ENCODE assay signal across 28 cellular contexts in genomic region chr10:58608826-58609225, GRCh38.
"Had no signal": no experiment of that assay in that cellular context is flagged by ENCODE, and none has a peak within 500 bp of the region (broad histone marks: within the 10 kb centered on the region; RNA-seq: fewer than 3 reads in every experiment).

No MANE protein-coding gene starts in this region.

- H3K4me3 ChIP-seq: esophagus muscularis mucosa, left ventricle myocardium inferior, lung, mucosa of descending colon, pancreas, prostate gland, suprapubic skin, tibial artery had no signal

- H3K27ac ChIP-seq: brain microvascular endothelial cell, esophagus muscularis mucosa, left ventricle myocardium inferior, neutrophil, pancreas, prostate gland, suprapubic skin, tibial artery, WERI-Rb-1 had no signal

- H3K36me3 ChIP-seq: brain microvascular endothelial cell, esophagus muscularis mucosa, left ventricle myocardium inferior, neutrophil, pancreas, prostate gland, suprapubic skin, tibial artery, WERI-Rb-1 had no signal

- H3K9me3 ChIP-seq: esophagus muscularis mucosa, mucosa of descending colon, neutrophil, pancreas, prostate gland, suprapubic skin, tibial artery had no signal

- H3K4me1 Mint-ChIP-seq: activated naive CD8-positive, alpha-beta T cell treated with anti-CD3 and anti-CD28 coated beads, Interleukin-2, amount 10 ng/mL, durations not matched to agents 7 days and 5 days; nephron progenitor cell; T-helper 17 cell had no signal

- H3K4me3 Mint-ChIP-seq: activated naive CD4-positive, alpha-beta T cell treated with anti-CD3 and anti-CD28 coated beads for 36 hours; activated naive CD8-positive, alpha-beta T cell treated with anti-CD3 and anti-CD28 coated beads, Interleukin-2, amount 10 ng/mL, durations not matched to agents 7 days and 5 days; activated T-helper 1 cell treated with anti-CD3 and anti-CD28 coated beads, Interleukin-12 subunit alpha, Interleukin-12 subunit beta, Interleukin-2, Interleukin-4 antibody, amounts not matched to agents 30 ng/mL and 10 ng/mL and 1 ng/mL, durations not matched to agents 14 hours and 24 hours and 36 hours; nephron progenitor cell; T-helper 17 cell had no signal

- H3K4me1 ChIP-seq: left ventricle myocardium inferior, pancreas, prostate gland, suprapubic skin had no signal

- H3K27me3 ChIP-seq: brain microvascular endothelial cell, esophagus muscularis mucosa, neutrophil, pancreas, suprapubic skin, tibial artery had no signal

- H3K27ac Mint-ChIP-seq: activated naive CD4-positive, alpha-beta T cell treated with anti-CD3 and anti-CD28 coated beads for 36 hours; activated naive CD8-positive, alpha-beta T cell treated with anti-CD3 and anti-CD28 coated beads, Interleukin-2, amount 10 ng/mL, durations not matched to agents 7 days and 5 days; activated T-helper 1 cell treated with anti-CD3 and anti-CD28 coated beads, Interleukin-12 subunit alpha, Interleukin-12 subunit beta, Interleukin-2, Interleukin-4 antibody, amounts not matched to agents 30 ng/mL and 10 ng/mL and 1 ng/mL, durations not matched to agents 14 hours and 24 hours and 36 hours; nephron progenitor cell; T-helper 17 cell had no signal

- H3K9me3 Mint-ChIP-seq: activated naive CD4-positive, alpha-beta T cell treated with anti-CD3 and anti-CD28 coated beads for 36 hours; activated naive CD8-positive, alpha-beta T cell treated with anti-CD3 and anti-CD28 coated beads, Interleukin-2, amount 10 ng/mL, durations not matched to agents 7 days and 5 days; activated T-helper 1 cell treated with anti-CD3 and anti-CD28 coated beads, Interleukin-12 subunit alpha, Interleukin-12 subunit beta, Interleukin-2, Interleukin-4 antibody, amounts not matched to agents 30 ng/mL and 10 ng/mL and 1 ng/mL, durations not matched to agents 14 hours and 24 hours and 36 hours; nephron progenitor cell had no signal

- H3K27me3 Mint-ChIP-seq: activated naive CD8-positive, alpha-beta T cell treated with anti-CD3 and anti-CD28 coated beads, Interleukin-2, amount 10 ng/mL, durations not matched to agents 7 days and 5 days; T-helper 17 cell had no signal

- H3K36me3 Mint-ChIP-seq: activated naive CD8-positive, alpha-beta T cell treated with anti-CD3 and anti-CD28 coated beads, Interleukin-2, amount 10 ng/mL, durations not matched to agents 7 days and 5 days had no signal

- DNase-seq: activated CD4-positive, alpha-beta T cell treated with anti-CD3 and anti-CD28 coated beads for 48 hours; activated CD4-positive, alpha-beta T cell treated with anti-CD3 and anti-CD28 coated beads, Interleukin-2, amount 50 U/mL, for 48 hours; activated CD8-positive, alpha-beta memory T cell treated with anti-CD3 and anti-CD28 coated beads, Interleukin-2, amount 50 U/mL, for 4 hours; activated effector memory CD4-positive, alpha-beta T cell treated with anti-CD3 and anti-CD28 coated beads, Interleukin-2, amount 50 U/mL, for 16 hours; activated naive CD4-positive, alpha-beta T cell treated with anti-CD3 and anti-CD28 coated beads for 36 hours; activated naive CD8-positive, alpha-beta T cell treated with anti-CD3 and anti-CD28 coated beads, Interleukin-2, amount 10 ng/mL, durations not matched to agents 7 days and 5 days; activated T-cell treated with anti-CD3 and anti-CD28 coated beads, Interleukin-2, amount 50 U/mL, for 1 hour; amniotic stem cell; brain microvascular endothelial cell; cortex of kidney; foreskin melanocyte; left ventricle myocardium inferior; mucosa of descending colon; nephron progenitor cell; pancreas; retina; stimulated activated CD4-positive, alpha-beta T cell treated with anti-CD3 and anti-CD28 coated beads, Interleukin-15, amount 100 ng/mL, for 24 hours; stimulated activated naive CD4-positive, alpha-beta T cell; T-helper 17 cell; T1000; tibial artery; WERI-Rb-1 had no signal
